Comparison of ENCODE assay signal across 8 cellular contexts in the genomic region with DNA sequence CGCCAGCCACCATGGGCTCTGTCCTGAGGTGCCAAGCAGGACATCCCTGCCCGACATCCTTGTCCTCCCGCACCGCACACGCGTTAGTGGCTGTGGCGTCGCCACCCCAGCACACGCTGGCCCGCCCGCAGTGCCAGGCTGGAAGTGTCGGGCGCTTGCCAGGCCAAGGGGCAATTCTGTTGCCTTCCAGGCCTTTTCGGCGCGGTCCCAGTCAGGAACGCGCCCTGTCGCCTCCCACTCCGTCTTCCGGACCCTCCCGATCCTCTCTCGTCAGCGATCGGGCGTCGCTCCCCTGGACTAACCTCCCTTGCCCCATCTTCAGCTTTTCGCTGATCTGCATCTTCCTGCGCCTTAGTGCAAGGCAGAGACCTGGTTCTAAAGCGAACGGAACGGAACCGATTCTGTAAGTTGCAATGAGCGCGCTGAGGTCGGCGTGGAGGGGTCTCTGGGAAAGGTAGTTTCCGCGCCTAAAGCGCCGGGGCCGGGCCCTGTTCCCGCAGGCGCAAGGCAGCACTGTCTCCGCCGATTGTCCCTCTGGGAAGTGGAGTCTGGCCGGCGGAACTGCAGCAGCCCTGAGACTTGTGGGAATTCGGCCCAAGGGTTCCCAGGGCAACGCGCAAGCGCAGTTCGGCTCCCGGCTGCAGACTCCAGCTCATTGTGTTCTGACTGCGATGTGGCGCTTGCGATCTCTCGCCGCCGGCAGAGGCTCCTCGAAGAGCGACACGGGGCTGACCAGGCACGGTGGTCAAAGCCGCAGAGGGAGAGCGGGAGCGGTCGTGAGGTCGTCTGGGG. TPM values are rescaled to one million over a fixed set of nuclear protein-coding genes. Genes with fewer than 3 reads are reported as not detected.
A peak's percentile ranks its signal among the peaks of the same experiment; 100 is the strongest.
DNase-seq lines count a peak whose midpoint lies in the region; FAIRE-seq and TF ChIP-seq lines count a peak whose summit lies in the region.
"Had no signal": no experiment of that assay in that cellular context is flagged by ENCODE, and none has a peak within 500 bp of the region (broad histone marks: within the 10 kb centered on the region; RNA-seq: fewer than 3 reads in every experiment).

A gene (plus strand): TSS at position 630 of the 792 bp plus-strand sequence. CDS start 1,594 bp downstream, outside the sequence.

- H3K4me1 ChIP-seq in esophagus (ENCODE audit: control insufficient read depth in 2 of 2, insufficient read depth in 2 of 2, low read length in 1 of 2): peaks cover 0 to 11% of the 10 kb centered on the region in 2 donors

- 6% methylated on average over 69 of the region's 69 CpGs for WGBS in esophagus, 2 donors

- no peaks in the 10 kb centered on the region for H3K4me1 Mint-ChIP-seq in mesothelial cell of epicardium

- peaks cover 0 to 51% of the 10 kb centered on the region in 2 donors for H3K9me3 ChIP-seq in esophagus (ENCODE audit: control insufficient read depth in 2 of 2, insufficient read depth in 1 of 2, low read depth in 1 of 2, low read length in 1 of 2)

- H3K9me3 Mint-ChIP-seq in mesothelial cell of epicardium: peaks cover 81% of the 10 kb centered on the region

- no peaks in the 10 kb centered on the region for H3K27me3 ChIP-seq in esophagus (ENCODE audit: control insufficient read depth in 1 of 2, insufficient read depth in 2 of 2, low read length in 2 of 2)

- peak within 1 kb of the TSS; percentile 55 to 68 for H3K4me3 ChIP-seq in esophagus (ENCODE audit: low read depth in 1 of 2, low read length in 2 of 2)
- H3K4me3 ChIP-seq: K562 had no signal

- H3K27ac ChIP-seq in esophagus (ENCODE audit: low read depth in 2 of 2, low read length in 1 of 2): peak within 1 kb of the TSS; percentile 59 to 62

- peaks cover 43% of the 10 kb centered on the region for H3K36me3 Mint-ChIP-seq in mesothelial cell of epicardium

- no peak for FAIRE-seq in urothelium cell line (lab: Jason Lieb, UNC)
- FAIRE-seq: K562 had no signal

- H3K36me3 ChIP-seq in esophagus (ENCODE audit: control insufficient read depth in 2 of 2, insufficient read depth in 2 of 2, low read length in 1 of 2): peaks cover 0 to 4% of the 10 kb centered on the region in 2 donors

- DNase-seq in NCI-H524 (lab: John Stamatoyannopoulos, UW): peak; percentile 51 to 81
- DNase-seq in mesothelial cell of epicardium (ENCODE audit: low spot score in 2 of 2, unreplicated experiment in 2 of 2): peak in 1 of 2 experiments; percentile 54
- DNase-seq in urothelium cell line (ENCODE audit: low spot score): peak; percentile 93
- DNase-seq in NCI-H2029 treated with DMSO at 0.1 percent for 48 hours (lab: John Stamatoyannopoulos, UW): no peak
- no peak for DNase-seq in NCI-H2107 treated with DMSO at 0.1 percent for 48 hours (lab: John Stamatoyannopoulos, UW; ENCODE audit: unreplicated experiment)
- DNase-seq in DMS79 (lab: John Stamatoyannopoulos, UW): no peak

- H3K27ac Mint-ChIP-seq in mesothelial cell of epicardium: peak within 1 kb of the TSS; percentile 41

- H3K27me3 Mint-ChIP-seq in mesothelial cell of epicardium (ENCODE audit: low read depth): peaks cover 3% of the 10 kb centered on the region

- TF ChIP-seq CTCF in mesothelial cell of epicardium (IDR thresholded peaks at IDR 0.05; ENCODE audit: unreplicated experiment): no peak

- peak within 1 kb of the TSS; percentile 71 for H3K4me3 Mint-ChIP-seq in mesothelial cell of epicardium

RNA-seq across cellular contexts. Expression of the gene that starts here (rescaled TPM):
- polyA plus RNA-seq in esophagus: under 1 TPM; 0.40 to 0.71 TPM
- total RNA-seq in mesothelial cell of epicardium: 0.66 to 1.2 TPM (median 1.0 TPM) in 3 replicates
- total RNA-seq: K562 had no signal
- polyA plus RNA-seq: K562 had no signal

Comparison
In these comparisons a context has a peak if more than half of its experiments do, and no peak if none do; other contexts are left out.
1. DNase-seq: peak in NCI-H524 (2 of 2) and urothelium cell line (single experiment); none in NCI-H2029 treated with DMSO at 0.1 percent for 48 hours (single experiment), NCI-H2107 treated with DMSO at 0.1 percent for 48 hours (single experiment) and DMS79 (single experiment).